Comparison of ENCODE assay signal across 2 cellular contexts in the genomic region with DNA sequence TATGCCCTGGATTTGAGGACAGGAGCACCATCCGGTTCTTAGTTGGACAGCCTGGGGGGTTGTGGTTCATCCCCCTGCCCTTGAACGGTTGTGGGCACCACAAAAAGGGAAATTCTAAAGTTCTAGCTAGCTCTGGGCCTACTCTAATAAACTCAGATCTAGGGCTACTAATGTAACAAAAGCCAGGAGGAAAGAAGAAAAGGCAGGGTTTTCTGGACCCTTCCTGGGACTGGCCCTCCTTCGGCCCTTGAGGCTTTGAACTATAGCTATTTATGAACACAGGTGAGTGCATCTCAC.
TF ChIP-seq lines count a peak whose summit lies in the region.

No MANE protein-coding gene starts in this region.

TF ChIP-seq in SK-N-SH, 30 proteins besides CTCF, POLR2A, EP300 and RAD21 (continued from another document):
- TF ChIP-seq, protein P1, sequence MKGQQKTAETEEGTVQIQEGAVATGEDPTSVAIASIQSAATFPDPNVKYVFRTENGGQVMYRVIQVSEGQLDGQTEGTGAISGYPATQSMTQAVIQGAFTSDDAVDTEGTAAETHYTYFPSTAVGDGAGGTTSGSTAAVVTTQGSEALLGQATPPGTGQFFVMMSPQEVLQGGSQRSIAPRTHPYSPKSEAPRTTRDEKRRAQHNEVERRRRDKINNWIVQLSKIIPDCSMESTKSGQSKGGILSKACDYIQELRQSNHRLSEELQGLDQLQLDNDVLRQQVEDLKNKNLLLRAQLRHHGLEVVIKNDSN (IDR thresholded peaks at IDR 0.05; ENCODE audit: borderline replicate concordance, low read depth), result no peak
- TF ChIP-seq MXI1 (IDR thresholded peaks at IDR 0.05; ENCODE audit: low read depth, low read length), result no peak
- no peak for TF ChIP-seq FOSL2 (IDR thresholded peaks at IDR 0.05; ENCODE audit: borderline replicate concordance, low read depth)
- no peak for TF ChIP-seq RXRA (IDR thresholded peaks at IDR 0.05; ENCODE audit: borderline replicate concordance, low read depth)
- TF ChIP-seq RFX5 (IDR thresholded peaks at IDR 0.05; ENCODE audit: low read length), result no peak
- TF ChIP-seq NRF1 (IDR thresholded peaks at IDR 0.05; ENCODE audit: low read depth, low read length), result no peak
- TF ChIP-seq MEF2A (IDR thresholded peaks at IDR 0.05; ENCODE audit: borderline replicate concordance, low read depth), result no peak
- TF ChIP-seq, protein P2, sequence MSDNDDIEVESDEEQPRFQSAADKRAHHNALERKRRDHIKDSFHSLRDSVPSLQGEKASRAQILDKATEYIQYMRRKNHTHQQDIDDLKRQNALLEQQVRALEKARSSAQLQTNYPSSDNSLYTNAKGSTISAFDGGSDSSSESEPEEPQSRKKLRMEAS (IDR thresholded peaks at IDR 0.05; ENCODE audit: low read depth), result no peak
- TF ChIP-seq SMC3 (IDR thresholded peaks at IDR 0.05; ENCODE audit: low read depth, low read length), result no peak
- TF ChIP-seq, protein P3, sequence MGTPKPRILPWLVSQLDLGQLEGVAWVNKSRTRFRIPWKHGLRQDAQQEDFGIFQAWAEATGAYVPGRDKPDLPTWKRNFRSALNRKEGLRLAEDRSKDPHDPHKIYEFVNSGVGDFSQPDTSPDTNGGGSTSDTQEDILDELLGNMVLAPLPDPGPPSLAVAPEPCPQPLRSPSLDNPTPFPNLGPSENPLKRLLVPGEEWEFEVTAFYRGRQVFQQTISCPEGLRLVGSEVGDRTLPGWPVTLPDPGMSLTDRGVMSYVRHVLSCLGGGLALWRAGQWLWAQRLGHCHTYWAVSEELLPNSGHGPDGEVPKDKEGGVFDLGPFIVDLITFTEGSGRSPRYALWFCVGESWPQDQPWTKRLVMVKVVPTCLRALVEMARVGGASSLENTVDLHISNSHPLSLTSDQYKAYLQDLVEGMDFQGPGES (IDR thresholded peaks at IDR 0.05; ENCODE audit: low read depth, low read length), result no peak
- TF ChIP-seq GATA2 (CRISPR knock-in tag; IDR thresholded peaks at IDR 0.05), result no peak
- TF ChIP-seq GABPA (IDR thresholded peaks at IDR 0.05; ENCODE audit: low read depth), result no peak
- TF ChIP-seq NFIC (IDR thresholded peaks at IDR 0.05; ENCODE audit: borderline replicate concordance), result no peak
- TF ChIP-seq, protein P4, sequence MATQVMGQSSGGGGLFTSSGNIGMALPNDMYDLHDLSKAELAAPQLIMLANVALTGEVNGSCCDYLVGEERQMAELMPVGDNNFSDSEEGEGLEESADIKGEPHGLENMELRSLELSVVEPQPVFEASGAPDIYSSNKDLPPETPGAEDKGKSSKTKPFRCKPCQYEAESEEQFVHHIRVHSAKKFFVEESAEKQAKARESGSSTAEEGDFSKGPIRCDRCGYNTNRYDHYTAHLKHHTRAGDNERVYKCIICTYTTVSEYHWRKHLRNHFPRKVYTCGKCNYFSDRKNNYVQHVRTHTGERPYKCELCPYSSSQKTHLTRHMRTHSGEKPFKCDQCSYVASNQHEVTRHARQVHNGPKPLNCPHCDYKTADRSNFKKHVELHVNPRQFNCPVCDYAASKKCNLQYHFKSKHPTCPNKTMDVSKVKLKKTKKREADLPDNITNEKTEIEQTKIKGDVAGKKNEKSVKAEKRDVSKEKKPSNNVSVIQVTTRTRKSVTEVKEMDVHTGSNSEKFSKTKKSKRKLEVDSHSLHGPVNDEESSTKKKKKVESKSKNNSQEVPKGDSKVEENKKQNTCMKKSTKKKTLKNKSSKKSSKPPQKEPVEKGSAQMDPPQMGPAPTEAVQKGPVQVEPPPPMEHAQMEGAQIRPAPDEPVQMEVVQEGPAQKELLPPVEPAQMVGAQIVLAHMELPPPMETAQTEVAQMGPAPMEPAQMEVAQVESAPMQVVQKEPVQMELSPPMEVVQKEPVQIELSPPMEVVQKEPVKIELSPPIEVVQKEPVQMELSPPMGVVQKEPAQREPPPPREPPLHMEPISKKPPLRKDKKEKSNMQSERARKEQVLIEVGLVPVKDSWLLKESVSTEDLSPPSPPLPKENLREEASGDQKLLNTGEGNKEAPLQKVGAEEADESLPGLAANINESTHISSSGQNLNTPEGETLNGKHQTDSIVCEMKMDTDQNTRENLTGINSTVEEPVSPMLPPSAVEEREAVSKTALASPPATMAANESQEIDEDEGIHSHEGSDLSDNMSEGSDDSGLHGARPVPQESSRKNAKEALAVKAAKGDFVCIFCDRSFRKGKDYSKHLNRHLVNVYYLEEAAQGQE (IDR thresholded peaks at IDR 0.05; ENCODE audit: low read depth, low read length), result no peak
- TF ChIP-seq ELF1 (IDR thresholded peaks at IDR 0.05), result no peak
- TF ChIP-seq FOXM1 (IDR thresholded peaks at IDR 0.05; ENCODE audit: low read depth), result no peak
TF ChIP-seq in SK-N-SH: peak in this region for 0.

TF ChIP-seq in SK-N-SH treated with all-trans-retinoic acid at 6 μM for 48 hours, 23 proteins besides CTCF, POLR2A, EP300 and RAD21 (continued from another document):
- TF ChIP-seq, protein P5, sequence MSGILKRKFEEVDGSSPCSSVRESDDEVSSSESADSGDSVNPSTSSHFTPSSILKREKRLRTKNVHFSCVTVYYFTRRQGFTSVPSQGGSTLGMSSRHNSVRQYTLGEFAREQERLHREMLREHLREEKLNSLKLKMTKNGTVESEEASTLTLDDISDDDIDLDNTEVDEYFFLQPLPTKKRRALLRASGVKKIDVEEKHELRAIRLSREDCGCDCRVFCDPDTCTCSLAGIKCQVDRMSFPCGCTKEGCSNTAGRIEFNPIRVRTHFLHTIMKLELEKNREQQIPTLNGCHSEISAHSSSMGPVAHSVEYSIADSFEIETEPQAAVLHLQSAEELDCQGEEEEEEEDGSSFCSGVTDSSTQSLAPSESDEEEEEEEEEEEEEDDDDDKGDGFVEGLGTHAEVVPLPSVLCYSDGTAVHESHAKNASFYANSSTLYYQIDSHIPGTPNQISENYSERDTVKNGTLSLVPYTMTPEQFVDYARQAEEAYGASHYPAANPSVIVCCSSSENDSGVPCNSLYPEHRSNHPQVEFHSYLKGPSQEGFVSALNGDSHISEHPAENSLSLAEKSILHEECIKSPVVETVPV (CRISPR knock-in tag; IDR thresholded peaks at IDR 0.05), result no peak
- TF ChIP-seq SNAI2 (CRISPR knock-in tag; IDR thresholded peaks at IDR 0.05) (no peak), ZNF8 (CRISPR knock-in tag; IDR thresholded peaks at IDR 0.05) (no peak), TOX (CRISPR knock-in tag; IDR thresholded peaks at IDR 0.05; ENCODE audit: borderline replicate concordance) (no peak), GLIS3 (CRISPR knock-in tag; IDR thresholded peaks at IDR 0.05) (no peak), ZFP30 (CRISPR knock-in tag; IDR thresholded peaks at IDR 0.05) (no peak), ZNF70 (CRISPR knock-in tag; IDR thresholded peaks at IDR 0.05) (no peak), RARB (CRISPR knock-in tag; IDR thresholded peaks at IDR 0.05) (no peak)
- TF ChIP-seq, protein P6, sequence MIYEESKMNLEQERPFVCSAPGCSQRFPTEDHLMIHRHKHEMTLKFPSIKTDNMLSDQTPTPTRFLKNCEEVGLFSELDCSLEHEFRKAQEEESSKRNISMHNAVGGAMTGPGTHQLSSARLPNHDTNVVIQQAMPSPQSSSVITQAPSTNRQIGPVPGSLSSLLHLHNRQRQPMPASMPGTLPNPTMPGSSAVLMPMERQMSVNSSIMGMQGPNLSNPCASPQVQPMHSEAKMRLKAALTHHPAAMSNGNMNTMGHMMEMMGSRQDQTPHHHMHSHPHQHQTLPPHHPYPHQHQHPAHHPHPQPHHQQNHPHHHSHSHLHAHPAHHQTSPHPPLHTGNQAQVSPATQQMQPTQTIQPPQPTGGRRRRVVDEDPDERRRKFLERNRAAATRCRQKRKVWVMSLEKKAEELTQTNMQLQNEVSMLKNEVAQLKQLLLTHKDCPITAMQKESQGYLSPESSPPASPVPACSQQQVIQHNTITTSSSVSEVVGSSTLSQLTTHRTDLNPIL (CRISPR knock-in tag; IDR thresholded peaks at IDR 0.05; ENCODE audit: low read depth), result no peak
TF ChIP-seq in SK-N-SH treated with all-trans-retinoic acid at 6 μM for 48 hours: peak in this region for 0.
